In genomic region chr13:46754812-46755211, GRCh38 we compare ENCODE assay signal across 29 cellular contexts.
"Had no signal": no experiment of that assay in that cellular context is flagged by ENCODE, and none has a peak within 500 bp of the region (broad histone marks: within the 10 kb centered on the region; RNA-seq: fewer than 3 reads in every experiment).

No MANE protein-coding gene starts in this region.

- H3K4me2 ChIP-seq: neural progenitor cell had no signal

- H3K79me2 ChIP-seq: parathyroid adenoma had no signal

- H3K27me3 ChIP-seq: neural progenitor cell, ovary, right lobe of liver, sigmoid colon, stomach, thyroid gland, tibial nerve, upper lobe of left lung, vagina had no signal

- ATAC-seq: natural killer cell; psoas muscle; right cardiac atrium; right lobe of liver; stimulated activated effector memory CD8-positive, alpha-beta T cell treated with anti-CD3 and anti-CD28 coated beads, Interleukin-12 subunit alpha, Interleukin-12 subunit beta, amount 100 ng/mL, for 72 hours; stimulated activated naive B cell treated with anti-CD40 and anti-IgM and Interleukin-4, amounts not matched to agents 10 μg/mL and 1 μg/mL and 100 μg/mL, for 72 hours had no signal

- H3K36me3 Mint-ChIP-seq: natural killer cell had no signal

- H3K27ac ChIP-seq: neural progenitor cell, ovary, parathyroid adenoma, psoas muscle, right lobe of liver, sigmoid colon, stomach, thoracic aorta, thyroid gland, tibial nerve, vagina had no signal

- H3K4me3 ChIP-seq: neural progenitor cell, ovary, psoas muscle, right lobe of liver, sigmoid colon, stomach, thoracic aorta, thyroid gland, tibial nerve, upper lobe of left lung, vagina had no signal

- DNase-seq: natural killer cell; occipital lobe; ovary; posterior cingulate gyrus; psoas muscle; right cardiac atrium; right lobe of liver; sigmoid colon; small intestine; stimulated activated CD4-positive, alpha-beta T cell treated with anti-CD3 and anti-CD28 coated beads, Interleukin-15, amount 100 ng/mL, for 24 hours; stimulated activated CD4-positive, alpha-beta T cell treated with anti-CD3 and anti-CD28 coated beads, Interleukin-2, amount 100 ng/mL, for 24 hours; stimulated activated CD4-positive, alpha-beta T cell treated with anti-CD3 and anti-CD28 coated beads, Interleukin-2, amount 100 ng/mL, for 48 hours; stimulated activated CD4-positive, alpha-beta T cell treated with anti-CD3 and anti-CD28 coated beads, Interleukin-4, amount 100 ng/mL, for 24 hours; stimulated activated naive B cell treated with anti-CD40 and anti-IgM and Interleukin-4, amounts not matched to agents 10 μg/mL and 1 μg/mL and 100 μg/mL, for 72 hours; stimulated activated naive CD4-positive, alpha-beta T cell treated with Interleukin-2 at 50 U/mL for 16 hours; stomach; thyroid gland; trophoblast cell; upper lobe of left lung had no signal

- H3K4me3 Mint-ChIP-seq: nephron; neural progenitor cell; stimulated activated effector memory CD8-positive, alpha-beta T cell treated with anti-CD3 and anti-CD28 coated beads, Interleukin-12 subunit alpha, Interleukin-12 subunit beta, amount 100 ng/mL, for 72 hours; stimulated activated naive B cell treated with anti-CD40 and anti-IgM and Interleukin-4, amounts not matched to agents 10 μg/mL and 1 μg/mL and 100 μg/mL, for 72 hours; stimulated activated naive CD8-positive, alpha-beta T cell treated with anti-CD3 and anti-CD28 coated beads, Interleukin-15, Interleukin-2, amounts not matched to agents 100 ng/mL and 50 ng/mL, for 24 hours had no signal

- H3K4me1 ChIP-seq: neural progenitor cell, parathyroid adenoma, psoas muscle, sigmoid colon, vagina had no signal

- H3K9ac ChIP-seq: neural progenitor cell, parathyroid adenoma had no signal

- H3K27me3 Mint-ChIP-seq: progenitor cell of endocrine pancreas; stimulated activated naive CD8-positive, alpha-beta T cell treated with anti-CD3 and anti-CD28 coated beads, Interleukin-15, Interleukin-2, amounts not matched to agents 100 ng/mL and 50 ng/mL, for 24 hours had no signal

- H3K9me3 Mint-ChIP-seq: natural killer cell; nephron; neural progenitor cell; stimulated activated effector memory CD8-positive, alpha-beta T cell treated with anti-CD3 and anti-CD28 coated beads, Interleukin-12 subunit alpha, Interleukin-12 subunit beta, amount 100 ng/mL, for 72 hours; stimulated activated naive B cell treated with anti-CD40 and anti-IgM and Interleukin-4, amounts not matched to agents 10 μg/mL and 1 μg/mL and 100 μg/mL, for 72 hours; stimulated activated naive CD8-positive, alpha-beta T cell treated with anti-CD3 and anti-CD28 coated beads, Interleukin-15, Interleukin-2, amounts not matched to agents 100 ng/mL and 50 ng/mL, for 24 hours had no signal

- H2AFZ ChIP-seq: neural progenitor cell, parathyroid adenoma had no signal

- H3K9me3 ChIP-seq: ovary, psoas muscle, right lobe of liver, sigmoid colon, stomach, thoracic aorta, thyroid gland, tibial nerve, upper lobe of left lung, vagina had no signal

- H3K36me3 ChIP-seq: neural progenitor cell, ovary, thoracic aorta had no signal

- H3K27ac Mint-ChIP-seq: natural killer cell; nephron; neural progenitor cell; progenitor cell of endocrine pancreas; stimulated activated effector memory CD8-positive, alpha-beta T cell treated with anti-CD3 and anti-CD28 coated beads, Interleukin-12 subunit alpha, Interleukin-12 subunit beta, amount 100 ng/mL, for 72 hours; stimulated activated naive B cell treated with anti-CD40 and anti-IgM and Interleukin-4, amounts not matched to agents 10 μg/mL and 1 μg/mL and 100 μg/mL, for 72 hours; stimulated activated naive CD8-positive, alpha-beta T cell treated with anti-CD3 and anti-CD28 coated beads, Interleukin-15, Interleukin-2, amounts not matched to agents 100 ng/mL and 50 ng/mL, for 24 hours had no signal

- FAIRE-seq: small intestine, urothelium cell line had no signal
